ENCODE assay signal across 24 cellular contexts in genomic region chr17:41397003-41397665, GRCh38. TPM values are rescaled to one million over a fixed set of nuclear protein-coding genes. Genes with fewer than 3 reads are reported as not detected.
DNase-seq lines count a peak whose midpoint lies in the region; ATAC-seq and TF ChIP-seq lines count a peak whose summit lies in the region.
"Had no signal": no experiment of that assay in that cellular context is flagged by ENCODE, and none has a peak within 500 bp of the region (broad histone marks: within the 10 kb centered on the region; RNA-seq: fewer than 3 reads in every experiment).

TSS of gene KRT31 (minus strand) at chr17:41397608. CDS start at chr17:41397539, 69 bp downstream.

- intact Hi-C loops in natural killer cell (cut with micrococcal nuclease) (no loop called here), uterus (cut with DNase I; ENCODE audit: low total_unique reads) (no loop called here)

- no peaks in the 10 kb centered on the region for H3K9me3 Mint-ChIP-seq in natural killer cell treated with Interleukin-12 subunit alpha and Interleukin-12 subunit beta and Interleukin-15 and Interleukin-18, amount 100 ng/mL, for 72 hours
- no peaks in the 10 kb centered on the region for H3K9me3 Mint-ChIP-seq in natural killer cell

- H3K9me3 ChIP-seq in osteoblast (ENCODE audit: low read depth, low read length) (no peaks in the 10 kb centered on the region), uterus (no peaks in the 10 kb centered on the region)
- H3K9me3 ChIP-seq: BLaER1 treated with 17β-estradiol and CSF1 and Interleukin-3, amounts not matched to agents 10 nM and 100 nM; SJSA1 had no signal

- no peaks in the 10 kb centered on the region for H3K36me3 Mint-ChIP-seq in natural killer cell treated with Interleukin-12 subunit alpha and Interleukin-12 subunit beta and Interleukin-15 and Interleukin-18, amount 100 ng/mL, for 72 hours
- H3K36me3 Mint-ChIP-seq in natural killer cell, result no peaks in the 10 kb centered on the region

- DNase-seq in natural killer cell treated with Interleukin-12 subunit alpha and Interleukin-12 subunit beta and Interleukin-15 and Interleukin-18, amount 100 ng/mL, for 72 hours (ENCODE audit: low spot score), result peak; percentile 23
- DNase-seq in natural killer cell, result no peak
- DNase-seq in cerebellar cortex (ENCODE audit: low spot score), result peak; percentile 84
- peak; percentile 60 for DNase-seq in osteoblast (ENCODE audit: insufficient read length, low spot score, missing footprints)
- DNase-seq in uterus, result no peak
- no peak for DNase-seq in activated effector memory CD4-positive, alpha-beta T cell treated with Interleukin-2 at 50 U/mL for 16 hours
- DNase-seq: DND-41, GDM1, GM23248, NCI-H1105, NCI-H1694 treated with DMSO at 0.1 percent for 48 hours, NCI-H2107, NCI-H2227 treated with DMSO at 0.1 percent for 48 hours, NCI-H524, OCI-M1 had no signal

- H3K4me1 ChIP-seq in osteoblast (ENCODE audit: insufficient read depth, low read length), result peaks cover 16% of the 10 kb centered on the region
- no peaks in the 10 kb centered on the region for H3K4me1 ChIP-seq in uterus

- H3K27ac ChIP-seq in osteoblast (ENCODE audit: low read depth, low read length) (no peak within 1 kb of the TSS), uterus (no peak within 1 kb of the TSS)
- H3K27ac ChIP-seq: GM23248, KMS-11, SJSA1 had no signal

- H3K27me3 ChIP-seq in osteoblast (ENCODE audit: insufficient read depth, low read length) (no peaks in the 10 kb centered on the region), uterus (no peaks in the 10 kb centered on the region)
- H3K27me3 ChIP-seq: BLaER1 treated with 17β-estradiol and CSF1 and Interleukin-3, amounts not matched to agents 10 nM and 100 nM; SJSA1 had no signal

- no peak within 1 kb of the TSS for H3K4me2 ChIP-seq in osteoblast (ENCODE audit: insufficient read depth, low read length)
- H3K4me2 ChIP-seq: KMS-11 had no signal

- no peaks in the 10 kb centered on the region for H3K79me2 ChIP-seq in osteoblast (ENCODE audit: insufficient read depth, low read length)

- no peak within 1 kb of the TSS for H3K27ac Mint-ChIP-seq in natural killer cell treated with Interleukin-12 subunit alpha and Interleukin-12 subunit beta and Interleukin-15 and Interleukin-18, amount 100 ng/mL, for 72 hours
- H3K27ac Mint-ChIP-seq in natural killer cell, result no peak within 1 kb of the TSS

- TF ChIP-seq POLR2A in uterus (IDR thresholded peaks at IDR 0.05), result no peak

- H4K20me1 ChIP-seq in osteoblast (ENCODE audit: insufficient read depth, low read length), result no peaks in the 10 kb centered on the region
- H4K20me1 ChIP-seq: BLaER1 treated with 17β-estradiol and CSF1 and Interleukin-3, amounts not matched to agents 10 nM and 100 nM had no signal

- no peaks in the 10 kb centered on the region for H3K4me1 Mint-ChIP-seq in natural killer cell treated with Interleukin-12 subunit alpha and Interleukin-12 subunit beta and Interleukin-15 and Interleukin-18, amount 100 ng/mL, for 72 hours (ENCODE audit: low read depth in 2 of 2)
- no peaks in the 10 kb centered on the region for H3K4me1 Mint-ChIP-seq in natural killer cell

- no peak for ATAC-seq in natural killer cell treated with Interleukin-12 subunit alpha and Interleukin-12 subunit beta and Interleukin-15 and Interleukin-18, amount 100 ng/mL, for 72 hours
- ATAC-seq in natural killer cell (no peak), HG03565 (IDR thresholded peaks at IDR 0.05; ENCODE audit: unreplicated experiment) (no peak), HG03175 (IDR thresholded peaks at IDR 0.05; ENCODE audit: unreplicated experiment) (no peak)
- ATAC-seq: GM12878, HepG2 had no signal

- no peak within 1 kb of the TSS for H3K4me3 Mint-ChIP-seq in natural killer cell treated with Interleukin-12 subunit alpha and Interleukin-12 subunit beta and Interleukin-15 and Interleukin-18, amount 100 ng/mL, for 72 hours
- no peak within 1 kb of the TSS for H3K4me3 Mint-ChIP-seq in natural killer cell

- H3K36me3 ChIP-seq in osteoblast (ENCODE audit: insufficient read depth, low read length) (no peaks in the 10 kb centered on the region), uterus (no peaks in the 10 kb centered on the region)
- H3K36me3 ChIP-seq: BLaER1 treated with 17β-estradiol and CSF1 and Interleukin-3, amounts not matched to agents 10 nM and 100 nM; SJSA1 had no signal

- H3K4me3 ChIP-seq in osteoblast (ENCODE audit: insufficient read depth, low read length) (no peak within 1 kb of the TSS), uterus (no peak within 1 kb of the TSS)
- H3K4me3 ChIP-seq: BLaER1 treated with 17β-estradiol and CSF1 and Interleukin-3, amounts not matched to agents 10 nM and 100 nM; GM12878; GM23248; SJSA1 had no signal

- H2AFZ ChIP-seq in osteoblast (ENCODE audit: low read length), result peak within 1 kb of the TSS; percentile 25
- H2AFZ ChIP-seq: GM23248 had no signal

- TF ChIP-seq CTCF in natural killer cell (IDR thresholded peaks at IDR 0.05) (no peak), osteoblast (IDR thresholded peaks at IDR 0.05; ENCODE audit: extremely low read depth, low read depth, low read length) (no peak), uterus (IDR thresholded peaks at IDR 0.05) (no peak)

- peaks cover 15 to 19% of the 10 kb centered on the region in 2 donors for H3K27me3 Mint-ChIP-seq in natural killer cell treated with Interleukin-12 subunit alpha and Interleukin-12 subunit beta and Interleukin-15 and Interleukin-18, amount 100 ng/mL, for 72 hours
- H3K27me3 Mint-ChIP-seq in natural killer cell (ENCODE audit: low read depth in 2 of 2), result peaks cover 13 to 17% of the 10 kb centered on the region in 2 donors

RNA-seq across cellular contexts. Expression of gene KRT31, which starts in this region (rescaled TPM):
- not detected for total RNA-seq in natural killer cell treated with Interleukin-12 subunit alpha and Interleukin-12 subunit beta and Interleukin-15 and Interleukin-18, amount 100 ng/mL, for 72 hours
- total RNA-seq in natural killer cell (not detected), osteoblast (not detected in 2 replicates), uterus (not detected)
- total RNA-seq: GM12878, GM23248, HepG2, M059J, RPMI7951, SJSA1 had no signal

Comparison
In these comparisons a context has a peak if more than half of its experiments do, and no peak if none do; other contexts are left out.
1. Peak in DNase-seq in natural killer cell treated with Interleukin-12 subunit alpha and Interleukin-12 subunit beta and Interleukin-15 and Interleukin-18, amount 100 ng/mL, for 72 hours; RNA of the gene not detected or under 1 TPM.
2. Peak in DNase-seq in osteoblast; RNA of the gene not detected or under 1 TPM.